ENCODE assay signal across 17 cellular contexts in genomic region chrX:1384738-1385250, GRCh38. TPM values are rescaled to one million over a fixed set of nuclear protein-coding genes. Genes with fewer than 3 reads are reported as not detected.
DNase-seq lines count a peak whose midpoint lies in the region; ATAC-seq, FAIRE-seq and TF ChIP-seq lines count a peak whose summit lies in the region.
"Had no signal": no experiment of that assay in that cellular context is flagged by ENCODE, and none has a peak within 500 bp of the region (broad histone marks: within the 10 kb centered on the region; RNA-seq: fewer than 3 reads in every experiment).

No MANE protein-coding gene starts in this region.

- peak; percentile 73 for TF ChIP-seq POLR2A in GM12892 (IDR thresholded peaks at IDR 0.05; ENCODE audit: low read depth, low read length)
- TF ChIP-seq POLR2A in stomach (IDR thresholded peaks at IDR 0.05) = no peak

- no peaks in the 10 kb centered on the region for H3K27me3 Mint-ChIP-seq in CD4-positive, alpha-beta T cell
- H3K27me3 Mint-ChIP-seq: activated B cell treated with CpG ODN at 0.5 μM for 24 hours had no signal

- intact Hi-C loops in CD4-positive, alpha-beta T cell (cut with DNase I, micrococcal nuclease) = no loop called here
- intact Hi-C loops in mucosa of descending colon (cut with DNase I, micrococcal nuclease) (no loop called here), stomach (cut with DNase I; ENCODE audit: low total_unique reads) (no loop called here)

- DNase-seq in CD4-positive, alpha-beta T cell = no peak
- DNase-seq in GM12892 (ENCODE audit: insufficient read length) (no peak), mucosa of descending colon (peak in 2 of 3 donors; percentile 7 to 32), stomach (no peak), COLO829 (ENCODE audit: low spot score) (no peak), coronary artery (ENCODE audit: low spot score) (no peak)
- DNase-seq in activated CD8-positive, alpha-beta memory T cell treated with anti-CD3 and anti-CD28 coated beads, Interleukin-2, amount 50 U/mL, for 48 hours = peak; percentile 64
- DNase-seq: activated B cell treated with CpG ODN at 0.5 μM for 24 hours, esophagus squamous epithelium, NCI-H1417 had no signal

- ATAC-seq in CD4-positive, alpha-beta T cell (ENCODE audit: poor library complexity) = no peak
- ATAC-seq in mucosa of descending colon (no peak), GM19467 (IDR thresholded peaks at IDR 0.05; ENCODE audit: unreplicated experiment) (no peak)
- ATAC-seq: psoas muscle had no signal

- H3K27me3 ChIP-seq in CD4-positive, alpha-beta T cell (ENCODE audit: control insufficient read depth, insufficient read depth, low read length) = no peaks in the 10 kb centered on the region
- H3K27me3 ChIP-seq in stomach = no peaks in the 10 kb centered on the region
- H3K27me3 ChIP-seq: esophagus squamous epithelium, heart left ventricle had no signal

- H3K36me3 Mint-ChIP-seq in CD4-positive, alpha-beta T cell (ENCODE audit: low read depth) = peaks cover 72% of the 10 kb centered on the region

- H3K36me3 ChIP-seq in mucosa of descending colon (ENCODE audit: low read depth) (peaks cover 12% of the 10 kb centered on the region), stomach (peaks cover 55 to 70% (median 68%) of the 10 kb centered on the region in 4 donors)

- POLR2A ChIA-PET in CD4-positive, alpha-beta T cell (lab: Charles Lee) = no interaction called here

- no peak for TF ChIP-seq EP300 in stomach (IDR thresholded peaks at IDR 0.05)

- H3K4me1 ChIP-seq in mucosa of descending colon (ENCODE audit: low read depth) = peaks cover 6% of the 10 kb centered on the region
- peaks cover 18 to 35% (median 25%) of the 10 kb centered on the region in 4 donors for H3K4me1 ChIP-seq in stomach

- H3K27ac Mint-ChIP-seq in CD4-positive, alpha-beta T cell = peak overlapping the region; percentile 64
- H3K27ac Mint-ChIP-seq: activated B cell treated with CpG ODN at 0.5 μM for 24 hours had no signal

- H3K4me1 Mint-ChIP-seq in CD4-positive, alpha-beta T cell (ENCODE audit: low read depth) = peaks cover 13% of the 10 kb centered on the region

- no peak overlapping the region for H3K27ac ChIP-seq in CD4-positive, alpha-beta T cell (ENCODE audit: low read depth, low read length)
- H3K27ac ChIP-seq in stomach (no peak overlapping the region), coronary artery (no peak overlapping the region)
- H3K27ac ChIP-seq: C4-2B, esophagus squamous epithelium, heart left ventricle, psoas muscle had no signal

- no peak for TF ChIP-seq CTCF in CD4-positive, alpha-beta T cell (IDR thresholded peaks at IDR 0.05)
- no peak for TF ChIP-seq CTCF in mucosa of descending colon (IDR thresholded peaks at IDR 0.05)
- TF ChIP-seq CTCF in stomach (IDR thresholded peaks at IDR 0.05) = no peak
- TF ChIP-seq CTCF in coronary artery (IDR thresholded peaks at IDR 0.05) = no peak

- H3K4me3 ChIP-seq in mucosa of descending colon (no peak overlapping the region), stomach (no peak overlapping the region), coronary artery (no peak overlapping the region)
- H3K4me3 ChIP-seq: esophagus squamous epithelium, heart left ventricle, psoas muscle had no signal

- CTCF ChIA-PET in CD4-positive, alpha-beta T cell (lab: Charles Lee) = no interaction called here

- no peak for FAIRE-seq in GM12892 (lab: Jason Lieb, UNC)
- FAIRE-seq: GM18507, H54 had no signal

- H3K9me3 ChIP-seq in CD4-positive, alpha-beta T cell (ENCODE audit: control insufficient read depth, low read length) = no peaks in the 10 kb centered on the region
- no peaks in the 10 kb centered on the region for H3K9me3 ChIP-seq in mucosa of descending colon
- H3K9me3 ChIP-seq in stomach = no peaks in the 10 kb centered on the region
- H3K9me3 ChIP-seq: esophagus squamous epithelium, heart left ventricle, psoas muscle had no signal

- no peak overlapping the region for H3K4me3 Mint-ChIP-seq in CD4-positive, alpha-beta T cell
- H3K4me3 Mint-ChIP-seq: activated B cell treated with CpG ODN at 0.5 μM for 24 hours had no signal

- no peaks in the 10 kb centered on the region for H3K9me3 Mint-ChIP-seq in CD4-positive, alpha-beta T cell
- H3K9me3 Mint-ChIP-seq: activated B cell treated with CpG ODN at 0.5 μM for 24 hours had no signal

- WGBS in stomach, 5 donors = 91 to 95% (median 93%) methylated on average over 17 to 18 of the region's 18 CpGs

RNA-seq across cellular contexts. Expression of gene SLC25A6, which starts 7.1 kb away (rescaled TPM):
- 100 to 1,000 TPM; 338 to 340 TPM for total RNA-seq in CD4-positive, alpha-beta T cell
- 337 TPM for polyA plus RNA-seq in GM12892 (2012; ENCODE audit: missing spikeins)
- total RNA-seq in mucosa of descending colon (100 to 1,000 TPM; 435 to 455 (median 450) TPM), stomach (100 to 1,000 TPM; 119 to 707 (median 391) TPM)
- 100 to 1,000 TPM; 416 to 606 (median 518) TPM for polyA plus RNA-seq in stomach

RNA-seq across cellular contexts. Expression of gene IL3RA, which starts 48.2 kb away (rescaled TPM):
- under 1 TPM; 0.45 to 0.49 TPM for total RNA-seq in CD4-positive, alpha-beta T cell
- 15.4 TPM for polyA plus RNA-seq in GM12892 (2012; ENCODE audit: missing spikeins)
- 10 to 100 TPM in 1 of 3 donors, 1 to 10 TPM in 2; 6.3 to 11.6 (median 8.5) TPM for total RNA-seq in mucosa of descending colon
- 10 to 100 TPM in 1 of 5 donors, 1 to 10 TPM in 3, not detected in 1; 2.4 to 10.1 (median 3.2) TPM for total RNA-seq in stomach
- 1 to 10 TPM; 4.5 to 6.4 (median 6.1) TPM for polyA plus RNA-seq in stomach
- total RNA-seq: OCI-LY7 had no signal

Comparison
In these comparisons a context has a peak if more than half of its experiments do, and no peak if none do; other contexts are left out.
1. DNase-seq: peak in activated CD8-positive, alpha-beta memory T cell treated with anti-CD3 and anti-CD28 coated beads, Interleukin-2, amount 50 U/mL, for 48 hours (single experiment) and mucosa of descending colon (2 of 3); none in CD4-positive, alpha-beta T cell (0 of 10), GM12892 (single experiment), stomach (single experiment), COLO829 (single experiment) and coronary artery (single experiment).